Comparison of ENCODE assay signal across 9 cellular contexts in the genomic region with DNA sequence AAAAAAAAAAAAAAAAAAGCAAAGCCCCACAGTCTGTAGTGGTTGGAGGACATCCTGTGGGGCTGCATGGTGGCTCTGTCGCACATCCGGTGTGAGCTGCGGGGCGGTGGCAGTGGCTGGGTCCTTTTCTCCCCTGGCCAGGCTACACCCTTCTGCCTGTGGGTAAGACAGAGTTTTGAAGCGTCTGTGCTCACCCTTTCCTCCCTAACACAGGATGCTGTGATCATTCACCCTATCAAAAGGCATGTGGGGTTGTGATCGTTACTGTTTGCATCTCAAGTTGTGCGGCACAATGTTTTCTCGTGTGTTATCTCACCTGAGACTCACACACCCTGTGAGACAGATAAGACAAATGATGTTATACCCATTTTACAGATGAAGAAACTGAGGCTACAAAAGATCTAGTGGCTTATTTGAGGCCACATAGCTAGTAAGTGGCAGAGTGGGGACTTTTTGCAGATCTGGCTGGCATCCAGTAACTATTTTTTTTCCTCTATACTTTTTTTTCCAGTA. TPM values are rescaled to one million over a fixed set of nuclear protein-coding genes. Genes with fewer than 3 reads are reported as not detected.
DNase-seq lines count a peak whose midpoint lies in the region; ATAC-seq, FAIRE-seq and TF ChIP-seq lines count a peak whose summit lies in the region.
"Had no signal": no experiment of that assay in that cellular context is flagged by ENCODE, and none has a peak within 500 bp of the region (broad histone marks: within the 10 kb centered on the region; RNA-seq: fewer than 3 reads in every experiment).

No MANE protein-coding gene starts in this region.

- no peaks in the 10 kb centered on the region for H3K27me3 Mint-ChIP-seq in activated naive CD4-positive, alpha-beta T cell treated with anti-CD3 and anti-CD28 coated beads for 36 hours (ENCODE audit: low read depth)

- H3K36me3 Mint-ChIP-seq in activated naive CD4-positive, alpha-beta T cell treated with anti-CD3 and anti-CD28 coated beads for 36 hours (ENCODE audit: low read depth), result no peaks in the 10 kb centered on the region

- H3K27ac ChIP-seq in A549, result no peak overlapping the region
- H3K27ac ChIP-seq: thyroid gland had no signal

- POLR2A ChIA-PET in A549 (lab: Yijun Ruan, JAX), result interaction anchor here (2.4 kb wide), 1 partner anchor 18 kb away, joined by 12 read pairs; the partner anchor contains the start of gene IRF1

- H3K4me1 ChIP-seq in A549, result peaks cover 10% of the 10 kb centered on the region

- no peak for TF ChIP-seq RAD21 in A549 (conservative IDR thresholded peaks at IDR 0.05 in 1 of 2, IDR thresholded peaks at IDR 0.05 in 1 of 2)

- peak overlapping the region; percentile 80 for H3K27ac Mint-ChIP-seq in activated naive CD4-positive, alpha-beta T cell treated with anti-CD3 and anti-CD28 coated beads for 36 hours

- no peak overlapping the region for H3K4me2 ChIP-seq in A549

- no peak for TF ChIP-seq EP300 in A549 (IDR thresholded peaks at IDR 0.05)

- no peak for FAIRE-seq in A549 (lab: Jason Lieb, UNC)

- no peak for DNase-seq in A549 (ENCODE audit: low read depth in 1 of 2, low spot score in 1 of 2)
- peak; percentile 97 for DNase-seq in Jurkat, Clone E6-1 (ENCODE audit: low read depth, low spot score)
- peak; percentile 86 for DNase-seq in activated naive CD4-positive, alpha-beta T cell treated with anti-CD3 and anti-CD28 coated beads for 36 hours
- peak; percentile 57 to 66 for DNase-seq in stimulated activated CD8-positive, alpha-beta memory T cell treated with anti-CD3 and anti-CD28 coated beads, Interleukin-7, amount 100 ng/mL, for 48 hours (ENCODE audit: extremely low read depth in 1 of 2, low read depth in 1 of 2)
- no peak for DNase-seq in T1000 (lab: John Stamatoyannopoulos, UW)
- no peak for DNase-seq in HuH-7 (ENCODE audit: low spot score)
- DNase-seq in inferior parietal cortex (ENCODE audit: extremely low spot score), result no peak

- H3K4me3 Mint-ChIP-seq in activated naive CD4-positive, alpha-beta T cell treated with anti-CD3 and anti-CD28 coated beads for 36 hours, result peak overlapping the region; percentile 16

- TF ChIP-seq CTCF in A549 (IDR thresholded peaks at IDR 0.05), result no peak

- H3K9me3 Mint-ChIP-seq in activated naive CD4-positive, alpha-beta T cell treated with anti-CD3 and anti-CD28 coated beads for 36 hours, result no peaks in the 10 kb centered on the region

- intact Hi-C loops in activated naive CD4-positive, alpha-beta T cell treated with anti-CD3 and anti-CD28 coated beads for 36 hours (cut with micrococcal nuclease), result no loop called here

- H3K9me3 ChIP-seq in A549, result no peaks in the 10 kb centered on the region
- H3K9me3 ChIP-seq: thyroid gland had no signal

- H3K4me1 Mint-ChIP-seq in activated naive CD4-positive, alpha-beta T cell treated with anti-CD3 and anti-CD28 coated beads for 36 hours (ENCODE audit: low read depth), result peaks cover 67% of the 10 kb centered on the region

- TF ChIP-seq POLR2A in A549 (IDR thresholded peaks at IDR 0.05; ENCODE audit: low read length), result no peak

- CTCF ChIA-PET in A549 (lab: Yijun Ruan, JAX), result interaction anchor here (1.3 to 1.9 kb wide), 3 partner anchors 9 to 17 kb away, joined by 3 to 6 read pairs (median 3); partner anchors contain the start of gene IRF1
- CTCF ChIA-PET in activated naive CD4-positive, alpha-beta T cell treated with anti-CD3 and anti-CD28 coated beads for 36 hours (lab: Charles Lee), result interaction anchor here (0.5 to 2.7 kb wide), 10 partner anchors 8 to 87 kb away, joined by 3 to 10 read pairs (median 4); no protein-coding TSS in a partner anchor

- no peak overlapping the region for H3K4me3 ChIP-seq in A549
- no peak overlapping the region for H3K4me3 ChIP-seq in Jurkat, Clone E6-1 (ENCODE audit: low read length)
- H3K4me3 ChIP-seq: thyroid gland had no signal

- 85% methylated on average over 8 of the region's 8 CpGs for WGBS in A549 (ENCODE audit: missing lambda C conversion rate)

- ATAC-seq in A549, result no peak
- ATAC-seq in GM21381 (IDR thresholded peaks at IDR 0.05; ENCODE audit: unreplicated experiment), result peak; percentile 88

TF ChIP-seq in A549, 52 proteins besides CTCF, POLR2A, EP300 and RAD21:
- TF ChIP-seq CHD4 (IDR thresholded peaks at IDR 0.05; ENCODE audit: borderline replicate concordance) (0 out of 2 replicates have a peak, but pooled peaks have one; percentile 48), KDM1A (IDR thresholded peaks at IDR 0.05; ENCODE audit: low read depth) (peak; percentile 82; the same call in 1 of the 2 replicates), SREBF2 (IDR thresholded peaks at IDR 0.05) (no peak)
TF ChIP-seq in A549: peak in this region for 2.

RNA-seq across cellular contexts. Expression of gene IRF1, which starts 17.5 kb away (rescaled TPM):
- polyA plus RNA-seq in A549 (2011; rRNA removed), result 10.9 and 11.2 TPM in 2 replicates
- polyA plus RNA-seq in A549 (2012; cell fraction: cytosol; rRNA removed), result 9.7 and 13.3 TPM in 2 replicates
- 19.8 and 22.3 TPM in 2 replicates for polyA plus RNA-seq in A549 (2012; cell fraction: nucleus; rRNA removed)
- polyA plus RNA-seq in A549 (2017; fragmentation: RNase III; extraction: RNeasy Plus Mini Kit Qiagen cat#74134 plus additional on column Dnase treatment), result 13.3 to 15.5 TPM (median 15.1 TPM) in 3 replicates
- 27.8 and 35.9 TPM in 2 replicates for polyA minus RNA-seq in A549 (2011; rRNA and poly(A)+ RNA removed)
- 67.5 TPM for polyA plus RNA-seq in Jurkat, Clone E6-1 (2012; ENCODE audit: insufficient read depth, insufficient read length)
- 10 to 100 TPM; 84.3 to 88.4 TPM for total RNA-seq in activated naive CD4-positive, alpha-beta T cell treated with anti-CD3 and anti-CD28 coated beads for 36 hours

Comparison
In these comparisons a context has a peak if more than half of its experiments do, and no peak if none do; other contexts are left out.
1. DNase-seq: peak in Jurkat, Clone E6-1 (single experiment), activated naive CD4-positive, alpha-beta T cell treated with anti-CD3 and anti-CD28 coated beads for 36 hours (single experiment) and stimulated activated CD8-positive, alpha-beta memory T cell treated with anti-CD3 and anti-CD28 coated beads, Interleukin-7, amount 100 ng/mL, for 48 hours (2 of 2); none in A549 (0 of 2), T1000 (single experiment), HuH-7 (single experiment) and inferior parietal cortex (single experiment).